In genomic region chr1:23599125-23599524, GRCh38 we compare ENCODE assay signal across 18 cellular contexts. TPM values are rescaled to one million over a fixed set of nuclear protein-coding genes. Genes with fewer than 3 reads are reported as not detected.
DNase-seq lines count a peak whose midpoint lies in the region; ATAC-seq and TF ChIP-seq lines count a peak whose summit lies in the region.
"Had no signal": no experiment of that assay in that cellular context is flagged by ENCODE, and none has a peak within 500 bp of the region (broad histone marks: within the 10 kb centered on the region; RNA-seq: fewer than 3 reads in every experiment).

No MANE protein-coding gene starts in this region.

- POLR2A ChIA-PET in activated CD8-positive, alpha-beta T cell treated with anti-CD3 and anti-CD28 coated beads, Interleukin-2, amount 10 ng/mL, durations not matched to agents 7 days and 5 days (lab: Charles Lee): interaction anchor here (0.6 to 3.6 kb wide), 8 partner anchors 7 to 44 kb away, joined by 3 to 20 read pairs (median 7); partner anchors contain the start of gene ID3

- H3K36me3 ChIP-seq in BLaER1 (no peaks in the 10 kb centered on the region), HUES6 (ENCODE audit: control insufficient read depth, insufficient read depth, low read length) (no peaks in the 10 kb centered on the region), mesodermal cell (ENCODE audit: control insufficient read depth, insufficient read depth, low read length) (no peaks in the 10 kb centered on the region), body of pancreas (replicated peaks in 1 of 2; ENCODE audit: insufficient read depth in 1 of 2, low read depth in 2 of 2) (no peaks in the 10 kb centered on the region)
- H3K36me3 ChIP-seq: ovary had no signal

- H3K4me2 ChIP-seq in BLaER1: peak overlapping the region; percentile 84
- H3K4me2 ChIP-seq: hepatocyte had no signal

- intact Hi-C loops in body of pancreas (cut with DNase I): no loop called here

- no peaks in the 10 kb centered on the region for H4K20me1 ChIP-seq in BLaER1

- H3K4me1 Mint-ChIP-seq in activated CD8-positive, alpha-beta T cell treated with anti-CD3 and anti-CD28 coated beads, Interleukin-2, amount 10 ng/mL, durations not matched to agents 7 days and 5 days (ENCODE audit: low read depth): peaks cover 90% of the 10 kb centered on the region

- CTCF ChIA-PET in activated CD8-positive, alpha-beta T cell treated with anti-CD3 and anti-CD28 coated beads, Interleukin-2, amount 10 ng/mL, durations not matched to agents 7 days and 5 days (lab: Charles Lee): interaction anchor here (1.2 to 8.7 kb wide), 8 partner anchors 7 to 72 kb away, joined by 4 to 133 read pairs (median 15); partner anchors contain the start of gene ID3

- WGBS in mesodermal cell (ENCODE audit: insufficient coverage in 2 of 2), 2 experiments: 50 to 67% methylated on average over 1 of the region's 1 CpG
- WGBS in body of pancreas, 2 donors: 78 to 84% methylated on average over 1 of the region's 1 CpG

- H3K27ac Mint-ChIP-seq in activated CD8-positive, alpha-beta T cell treated with anti-CD3 and anti-CD28 coated beads, Interleukin-2, amount 10 ng/mL, durations not matched to agents 7 days and 5 days: peak overlapping the region; percentile 51
- H3K27ac Mint-ChIP-seq: activated T-helper 2 cell treated with anti-CD3 and anti-CD28 coated beads, Interferon-gamma antibody, Interleukin-2, Interleukin-4, amounts not matched to agents 10 μg/mL and 5 μg/mL and 100 μg/mL, durations not matched to agents 14 hours and 24 hours and 36 hours had no signal

- H3K36me3 Mint-ChIP-seq in activated CD8-positive, alpha-beta T cell treated with anti-CD3 and anti-CD28 coated beads, Interleukin-2, amount 10 ng/mL, durations not matched to agents 7 days and 5 days (ENCODE audit: low read depth): peaks cover 4% of the 10 kb centered on the region

- H3K27ac ChIP-seq in BLaER1 (peak overlapping the region; percentile 95), HUES6 (ENCODE audit: low read depth, low read length) (peak overlapping the region; percentile 91), mesodermal cell (ENCODE audit: low read depth, low read length, severe bottlenecking) (peak overlapping the region; percentile 88), body of pancreas (no peak overlapping the region)
- H3K27ac ChIP-seq: hepatocyte, ovary had no signal

- H3K9me3 Mint-ChIP-seq in activated CD8-positive, alpha-beta T cell treated with anti-CD3 and anti-CD28 coated beads, Interleukin-2, amount 10 ng/mL, durations not matched to agents 7 days and 5 days (ENCODE audit: insufficient read depth): no peaks in the 10 kb centered on the region
- H3K9me3 Mint-ChIP-seq: activated T-helper 2 cell treated with anti-CD3 and anti-CD28 coated beads, Interferon-gamma antibody, Interleukin-2, Interleukin-4, amounts not matched to agents 10 μg/mL and 5 μg/mL and 100 μg/mL, durations not matched to agents 14 hours and 24 hours and 36 hours had no signal

- H3K4me3 Mint-ChIP-seq in activated CD8-positive, alpha-beta T cell treated with anti-CD3 and anti-CD28 coated beads, Interleukin-2, amount 10 ng/mL, durations not matched to agents 7 days and 5 days: no peak overlapping the region

- H3K4me1 ChIP-seq in BLaER1 (peaks cover 100% of the 10 kb centered on the region), HUES6 (ENCODE audit: control insufficient read depth, insufficient read depth, low read length) (peaks cover 55% of the 10 kb centered on the region), mesodermal cell (ENCODE audit: control insufficient read depth, insufficient read depth, low read length, poor library complexity, severe bottlenecking) (peaks cover 43% of the 10 kb centered on the region), body of pancreas (peaks cover 7% of the 10 kb centered on the region)

- no peak for DNase-seq in activated CD8-positive, alpha-beta T cell treated with anti-CD3 and anti-CD28 coated beads, Interleukin-2, amount 10 ng/mL, durations not matched to agents 7 days and 5 days
- no peak for DNase-seq in NCI-H1417 treated with DMSO at 0.1 percent for 48 hours (lab: John Stamatoyannopoulos, UW)
- DNase-seq in body of pancreas: no peak
- DNase-seq in AG08396 (ENCODE audit: low spot score): no peak
- DNase-seq in activated CD4-positive, alpha-beta T cell treated with anti-CD3 and anti-CD28 coated beads, Interleukin-2, amount 50 U/mL, for 4 hours: no peak
- DNase-seq: activated CD8-positive, alpha-beta memory T cell treated with anti-CD3 and anti-CD28 coated beads for 24 hours; aorta; Calu3; GF-D8; NCI-H1436; ovary; RPMI8226; stimulated activated CD4-positive, alpha-beta T cell treated with anti-CD3 and anti-CD28 coated beads, Interleukin-2, amount 100 ng/mL, for 24 hours had no signal

- H3K4me3 ChIP-seq in BLaER1 (peak overlapping the region; percentile 68), HUES6 (ENCODE audit: low read depth, low read length) (peak overlapping the region; percentile 24; the same call in 1 of the 2 replicates), mesodermal cell (ENCODE audit: extremely low read depth, insufficient read depth, low read length, poor library complexity, severe bottlenecking) (no peak overlapping the region), body of pancreas (no peak overlapping the region)
- H3K4me3 ChIP-seq: hepatocyte, ovary had no signal

- H3K27me3 ChIP-seq in BLaER1 (no peaks in the 10 kb centered on the region), HUES6 (ENCODE audit: control insufficient read depth, insufficient read depth, low read length) (no peaks in the 10 kb centered on the region), body of pancreas (no peaks in the 10 kb centered on the region)
- H3K27me3 ChIP-seq: hepatocyte, ovary had no signal

- no peak for ATAC-seq in activated CD8-positive, alpha-beta T cell treated with anti-CD3 and anti-CD28 coated beads, Interleukin-2, amount 10 ng/mL, durations not matched to agents 7 days and 5 days
- ATAC-seq in body of pancreas: no peak

- H3K27me3 Mint-ChIP-seq in activated CD8-positive, alpha-beta T cell treated with anti-CD3 and anti-CD28 coated beads, Interleukin-2, amount 10 ng/mL, durations not matched to agents 7 days and 5 days (ENCODE audit: low read depth): no peaks in the 10 kb centered on the region

- no peaks in the 10 kb centered on the region for H3K9me3 ChIP-seq in BLaER1
- no peaks in the 10 kb centered on the region for H3K9me3 ChIP-seq in HUES6 (ENCODE audit: control insufficient read depth, insufficient read depth, low read depth, low read length)
- H3K9me3 ChIP-seq in mesodermal cell (ENCODE audit: control insufficient read depth, low read length): no peaks in the 10 kb centered on the region
- no peaks in the 10 kb centered on the region for H3K9me3 ChIP-seq in body of pancreas
- H3K9me3 ChIP-seq: ovary had no signal

- H3K9ac ChIP-seq in BLaER1: peak overlapping the region; percentile 85
- H3K9ac ChIP-seq in HUES6 (ENCODE audit: low read length): peak overlapping the region; percentile 68

- no peak for TF ChIP-seq POLR2A in body of pancreas (IDR thresholded peaks at IDR 0.05)

- no peak for TF ChIP-seq CTCF in body of pancreas (IDR thresholded peaks at IDR 0.05)

RNA-seq across cellular contexts. Expression of gene ID3, which starts 39.8 kb away (rescaled TPM):
- 10 to 100 TPM; 31.4 to 34.4 TPM for total RNA-seq in activated CD8-positive, alpha-beta T cell treated with anti-CD3 and anti-CD28 coated beads, Interleukin-2, amount 10 ng/mL, durations not matched to agents 7 days and 5 days
- polyA plus RNA-seq in mesodermal cell (2013, experiment 1 of 2): 1,122 TPM
- polyA plus RNA-seq in mesodermal cell (2013, experiment 2 of 2): 943 TPM
- 100 to 1,000 TPM in 1 of 2 donors, 10 to 100 TPM in 1; 65.9 to 118 TPM for total RNA-seq in body of pancreas

Comparison
In these comparisons a context has a peak if more than half of its experiments do, and no peak if none do; other contexts are left out.
1. H3K27ac ChIP-seq: peak in BLaER1 (single experiment), HUES6 (single experiment) and mesodermal cell (single experiment); none in body of pancreas (0 of 4).
2. H3K4me3 ChIP-seq: peak in BLaER1 (single experiment) and HUES6 (single experiment); none in mesodermal cell (single experiment) and body of pancreas (0 of 2).